19 cellular contexts compared by ENCODE assay signal in genomic region chr1:17371896-17372295, GRCh38. TPM values are rescaled to one million over a fixed set of nuclear protein-coding genes. Genes with fewer than 3 reads are reported as not detected.
A peak's percentile ranks its signal among the peaks of the same experiment; 100 is the strongest.
DNase-seq lines count a peak whose midpoint lies in the region; ATAC-seq, FAIRE-seq and TF ChIP-seq lines count a peak whose summit lies in the region.
"Had no signal": no experiment of that assay in that cellular context is flagged by ENCODE, and none has a peak within 500 bp of the region (broad histone marks: within the 10 kb centered on the region; RNA-seq: fewer than 3 reads in every experiment).

TSS of gene PADI6 (plus strand) at chr1:17372196. CDS start at chr1:17372246, 50 bp downstream.

- POLR2A ChIA-PET in RWPE1 (lab: Yijun Ruan, JAX; ENCODE audit: low non-redundant PET) = no interaction called here
- POLR2A ChIA-PET in CD4-positive, alpha-beta T cell (lab: Charles Lee) = no interaction called here

- no peaks in the 10 kb centered on the region for H4K20me1 ChIP-seq in GM23338 (replicated peaks; ENCODE audit: insufficient read depth)
- no peaks in the 10 kb centered on the region for H4K20me1 ChIP-seq in keratinocyte (ENCODE audit: control insufficient read depth, extremely low read depth, insufficient read depth, low read length)

- H3K9me3 ChIP-seq in keratinocyte (ENCODE audit: control insufficient read depth, low read depth, low read length) = no peaks in the 10 kb centered on the region
- no peaks in the 10 kb centered on the region for H3K9me3 ChIP-seq in upper lobe of right lung
- H3K9me3 ChIP-seq in CD4-positive, alpha-beta T cell (ENCODE audit: control insufficient read depth, low read length) = no peaks in the 10 kb centered on the region
- H3K9me3 ChIP-seq: BE2C had no signal

- H3K9me3 Mint-ChIP-seq in GM23338 = no peaks in the 10 kb centered on the region
- H3K9me3 Mint-ChIP-seq in CD4-positive, alpha-beta T cell = no peaks in the 10 kb centered on the region

- intact Hi-C loops in upper lobe of right lung (cut with DNase I) = no loop called here
- intact Hi-C loops in CD4-positive, alpha-beta T cell (cut with DNase I, micrococcal nuclease) = no loop called here

- TF ChIP-seq CTCF in GM23338 (conservative IDR thresholded peaks at IDR 0.05; ENCODE audit: low read depth in 2 of 2) = no peak
- no peak for TF ChIP-seq CTCF in RWPE1 (conservative IDR thresholded peaks at IDR 0.05; ENCODE audit: low read depth)
- TF ChIP-seq CTCF in keratinocyte (optimal IDR thresholded peaks at IDR 0.05 in 1 of 3, IDR thresholded peaks at IDR 0.05 in 1 of 3, conservative IDR thresholded peaks at IDR 0.05 in 1 of 3; ENCODE audit: extremely low read depth in 1 of 3, insufficient read depth in 2 of 3, low read length in 3 of 3) = no peak
- no peak for TF ChIP-seq CTCF in upper lobe of right lung (IDR thresholded peaks at IDR 0.05)
- TF ChIP-seq CTCF in CD4-positive, alpha-beta T cell (IDR thresholded peaks at IDR 0.05) = no peak

- H3K27ac Mint-ChIP-seq in GM23338 = no peak within 1 kb of the TSS
- H3K27ac Mint-ChIP-seq in CD4-positive, alpha-beta T cell = no peak within 1 kb of the TSS
- H3K27ac Mint-ChIP-seq: CD4-positive, CD25-positive, alpha-beta regulatory T cell had no signal

- peaks cover 17% of the 10 kb centered on the region for H3K4me1 Mint-ChIP-seq in GM23338
- H3K4me1 Mint-ChIP-seq in CD4-positive, alpha-beta T cell (ENCODE audit: low read depth) = no peaks in the 10 kb centered on the region

- no peak within 1 kb of the TSS for H3K4me3 Mint-ChIP-seq in GM23338
- H3K4me3 Mint-ChIP-seq in CD4-positive, alpha-beta T cell = no peak within 1 kb of the TSS
- H3K4me3 Mint-ChIP-seq: CD4-positive, CD25-positive, alpha-beta regulatory T cell had no signal

- peak within 1 kb of the TSS; percentile 47; the same call in 1 of the 2 replicates for H2AFZ ChIP-seq in GM23338
- H2AFZ ChIP-seq in keratinocyte (ENCODE audit: control insufficient read depth, low read length) = no peak within 1 kb of the TSS
- H2AFZ ChIP-seq: GM23248 had no signal

- ATAC-seq in GM23338 = no peak; the same call in 1 of the 3 replicates
- ATAC-seq in upper lobe of right lung = peak; percentile 36
- no peak for ATAC-seq in CD4-positive, alpha-beta T cell (ENCODE audit: poor library complexity)
- ATAC-seq in HG03045 (IDR thresholded peaks at IDR 0.05; ENCODE audit: unreplicated experiment) = no peak

- H3K27me3 ChIP-seq in GM23338 (ENCODE audit: insufficient read depth) = no peaks in the 10 kb centered on the region
- H3K27me3 ChIP-seq in keratinocyte (ENCODE audit: control insufficient read depth, extremely low read depth, insufficient read depth, low read length) = no peaks in the 10 kb centered on the region
- H3K27me3 ChIP-seq in upper lobe of right lung = peaks cover 45% of the 10 kb centered on the region
- H3K27me3 ChIP-seq in CD4-positive, alpha-beta T cell (ENCODE audit: control insufficient read depth, insufficient read depth, low read length) = no peaks in the 10 kb centered on the region
- H3K27me3 ChIP-seq: BE2C had no signal

- H3K27me3 Mint-ChIP-seq in GM23338 (ENCODE audit: insufficient read depth, low read depth, poor library complexity) = peaks cover 12% of the 10 kb centered on the region
- no peaks in the 10 kb centered on the region for H3K27me3 Mint-ChIP-seq in CD4-positive, alpha-beta T cell

- CTCF ChIA-PET in RWPE1 (lab: Yijun Ruan, JAX) = interaction anchor here (0.6 to 1.3 kb wide), 3 partner anchors 21 to 146 kb away, joined by 3 to 4 read pairs (median 3); no protein-coding TSS in a partner anchor
- CTCF ChIA-PET in CD4-positive, alpha-beta T cell (lab: Charles Lee) = no interaction called here

- no peak for FAIRE-seq in keratinocyte (lab: Jason Lieb, UNC)
- FAIRE-seq: GM12892, GM18507 had no signal

- H3K79me2 ChIP-seq in GM23338 (replicated peaks; ENCODE audit: insufficient read depth) = no peaks in the 10 kb centered on the region
- no peaks in the 10 kb centered on the region for H3K79me2 ChIP-seq in keratinocyte (ENCODE audit: control insufficient read depth, insufficient read depth, low read length)

- peaks cover 5% of the 10 kb centered on the region; the same call in 1 of the 2 replicates for H3K9me2 ChIP-seq in GM23338 (ENCODE audit: insufficient read depth)

- H3K4me2 ChIP-seq in GM23338 (no peak within 1 kb of the TSS), keratinocyte (ENCODE audit: control insufficient read depth, extremely low read depth, insufficient read depth, low read depth, low read length) (peak within 1 kb of the TSS; percentile 32)

- H3K36me3 ChIP-seq in GM23338 (ENCODE audit: insufficient read depth) (no peaks in the 10 kb centered on the region), keratinocyte (ENCODE audit: control insufficient read depth in 2 of 2, extremely low read depth in 1 of 2, insufficient read depth in 2 of 2, low read length in 2 of 2) (no peaks in the 10 kb centered on the region), upper lobe of right lung (no peaks in the 10 kb centered on the region)
- H3K36me3 ChIP-seq: BE2C had no signal

- dilution Hi-C loops in keratinocyte (cut with MboI; ENCODE audit: extremely low pct_ligation_motif_present, low sequenced_read_pairs) = no loop called here

- H3K27ac ChIP-seq in GM23338 (ENCODE audit: low read depth) = no peak within 1 kb of the TSS
- H3K27ac ChIP-seq in RWPE1 = peak within 1 kb of the TSS; percentile 5; the same call in 1 of the 2 replicates
- H3K27ac ChIP-seq in keratinocyte (ENCODE audit: control insufficient read depth, insufficient read depth, low read length) = no peak within 1 kb of the TSS
- no peak within 1 kb of the TSS for H3K27ac ChIP-seq in upper lobe of right lung
- H3K27ac ChIP-seq in CD4-positive, alpha-beta T cell (ENCODE audit: low read depth, low read length) = no peak within 1 kb of the TSS
- H3K27ac ChIP-seq: GM23248 had no signal

- no peak within 1 kb of the TSS for H3K9ac ChIP-seq in keratinocyte (ENCODE audit: control insufficient read depth, extremely low read depth, insufficient read depth, low read length)
- H3K9ac ChIP-seq: GM23248 had no signal

- no peaks in the 10 kb centered on the region for H3K9me1 ChIP-seq in keratinocyte (ENCODE audit: control insufficient read depth, extremely low read depth, insufficient read depth, low read length)

- no peak within 1 kb of the TSS for H3K4me3 ChIP-seq in GM23338
- H3K4me3 ChIP-seq in keratinocyte (ENCODE audit: control insufficient read depth in 2 of 3, extremely low read depth in 1 of 3, insufficient read depth in 2 of 3, low read depth in 1 of 3, low read length in 3 of 3) = no peak within 1 kb of the TSS
- H3K4me3 ChIP-seq in upper lobe of right lung = no peak within 1 kb of the TSS
- H3K4me3 ChIP-seq: GM23248 had no signal

- H3F3A ChIP-seq in GM23338 (replicated peaks; ENCODE audit: low read depth) = no peaks in the 10 kb centered on the region

- DNase-seq in GM23338 (ENCODE audit: low spot score) (no peak), RWPE1 (ENCODE audit: low spot score) (no peak), keratinocyte (ENCODE audit: low read depth, low spot score) (no peak), upper lobe of right lung (no peak)
- no peak for DNase-seq in CD4-positive, alpha-beta T cell
- DNase-seq: ACHN; BE2C; C1 segment of cervical spinal cord; CD4-positive, CD25-positive, alpha-beta regulatory T cell; DMS153; DMS79; GDM1; GM23248; H7 had no signal

- H3K4me1 ChIP-seq in GM23338 (ENCODE audit: insufficient read depth) (peaks cover 7% of the 10 kb centered on the region; the same call in 1 of the 2 replicates), keratinocyte (ENCODE audit: control insufficient read depth, extremely low read depth, insufficient read depth, low read length) (peaks cover 29% of the 10 kb centered on the region), upper lobe of right lung (no peaks in the 10 kb centered on the region)
- H3K4me1 ChIP-seq: BE2C had no signal

- no peaks in the 10 kb centered on the region for H3K36me3 Mint-ChIP-seq in GM23338 (ENCODE audit: low read depth)
- H3K36me3 Mint-ChIP-seq in CD4-positive, alpha-beta T cell (ENCODE audit: low read depth) = no peaks in the 10 kb centered on the region
- H3K36me3 Mint-ChIP-seq: CD4-positive, CD25-positive, alpha-beta regulatory T cell had no signal

TF ChIP-seq in GM23338, 12 proteins besides CTCF, POLR2A, EP300 and RAD21 (continues in another document):
- no peak for TF ChIP-seq JUNB (IDR thresholded peaks at IDR 0.05; ENCODE audit: unreplicated experiment)
- no peak for TF ChIP-seq REST (IDR thresholded peaks at IDR 0.05; ENCODE audit: unreplicated experiment)

RNA-seq across cellular contexts. Expression of gene PADI6, which starts in this region (rescaled TPM):
- not detected in 2 replicates for total RNA-seq in GM23338 (2014; rRNA removed; shearing (Covaris generic))
- polyA plus RNA-seq in GM23338 (2016; fragmentation: Nextera tagmentation; extraction: Ambion mirVana) (not detected in 2 replicates), keratinocyte (not detected in 3 replicates)
- not detected for polyA plus RNA-seq in keratinocyte (2011; ENCODE audit: low read depth)
- polyA plus RNA-seq in keratinocyte (2011; cell fraction: cytosol; rRNA removed) = not detected in 2 replicates
- polyA plus RNA-seq in keratinocyte (2011; cell fraction: nucleus; rRNA removed) = not detected in 2 replicates
- polyA plus RNA-seq in keratinocyte (2012; ENCODE audit: low replicate concordance) = not detected in 2 replicates
- polyA minus RNA-seq in keratinocyte = not detected in 3 replicates
- polyA minus RNA-seq in keratinocyte (2011; cell fraction: cytosol; rRNA and poly(A)+ RNA removed) = not detected
- polyA minus RNA-seq in keratinocyte (2011; cell fraction: nucleus; rRNA and poly(A)+ RNA removed) = not detected in 2 replicates
- total RNA-seq in upper lobe of right lung = not detected
- not detected for total RNA-seq in CD4-positive, alpha-beta T cell
- total RNA-seq: A172; CD4-positive, CD25-positive, alpha-beta regulatory T cell; Daoy; GM23248; H7 had no signal
- polyA plus RNA-seq: GM23248 had no signal

Comparison
In these comparisons a context has a peak if more than half of its experiments do, and no peak if none do; other contexts are left out.
1. Peak in ATAC-seq in upper lobe of right lung; RNA of the gene not detected or under 1 TPM.